Comparison of ENCODE assay signal across 19 cellular contexts in the genomic region with DNA sequence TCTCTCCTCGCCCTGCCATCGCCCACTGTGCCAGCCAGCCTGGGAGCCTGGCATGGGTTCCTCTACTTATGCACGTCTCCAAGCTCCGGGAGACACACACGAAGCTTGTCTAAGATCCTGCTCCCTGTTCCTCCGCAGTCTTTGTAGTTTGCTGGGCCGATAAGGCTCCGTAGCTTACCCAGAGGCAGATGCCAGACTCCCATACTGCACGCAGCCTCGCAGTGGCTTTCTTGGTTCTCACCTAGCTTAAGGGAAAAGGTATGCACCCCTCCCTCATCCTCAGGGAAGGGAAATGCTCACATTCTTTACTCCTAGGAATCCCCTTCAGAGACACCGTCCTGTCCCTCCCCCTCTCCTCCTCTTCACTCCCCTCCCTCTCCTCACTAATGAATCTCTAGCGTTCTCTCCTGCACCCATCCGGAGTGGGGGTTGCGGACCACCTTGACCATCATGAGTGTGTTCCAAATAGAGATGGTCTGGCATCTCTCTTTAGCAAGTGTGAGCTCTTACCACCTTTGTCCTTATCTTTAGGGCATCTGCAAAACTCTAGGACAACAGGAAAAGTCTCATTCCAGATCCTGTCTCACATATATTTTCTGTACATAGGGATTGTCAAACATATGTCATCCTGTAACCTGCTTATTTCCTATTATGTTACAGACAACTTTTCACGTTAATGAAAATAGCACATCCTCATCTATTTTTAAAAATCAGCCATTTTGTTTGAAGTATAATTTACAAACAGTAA. TPM values are rescaled to one million over a fixed set of nuclear protein-coding genes. Genes with fewer than 3 reads are reported as not detected.
A peak's percentile ranks its signal among the peaks of the same experiment; 100 is the strongest.
DNase-seq lines count a peak whose midpoint lies in the region; ATAC-seq and TF ChIP-seq lines count a peak whose summit lies in the region.
"Had no signal": no experiment of that assay in that cellular context is flagged by ENCODE, and none has a peak within 500 bp of the region (broad histone marks: within the 10 kb centered on the region; RNA-seq: fewer than 3 reads in every experiment).

No MANE protein-coding gene starts in this region.

- H3K27ac Mint-ChIP-seq in GM23338 (no peak overlapping the region; the same call in 1 of the 2 replicates), neural progenitor cell (no peak overlapping the region)

- DNase-seq in GM23338 (ENCODE audit: low spot score) (peak; percentile 88), body of pancreas (peak in 1 of 4 donors; percentile 69), neural progenitor cell (ENCODE audit: low spot score) (peak; percentile 40)
- DNase-seq in stimulated activated naive CD4-positive, alpha-beta T cell treated with Interleukin-2 at 50 U/mL for 16 hours (lab: John Stamatoyannopoulos, UW): no peak
- DNase-seq: DND-41; NCI-H1105 treated with DMSO at 0.1 percent for 48 hours; NCI-H1694 treated with DMSO at 0.1 percent for 48 hours; NCI-H2107; NCI-H345; NCI-H526; NK-92 treated with Interleukin-12 subunit alpha and Interleukin-12 subunit beta, amount 100 ng/mL, for 24 hours; PC-3 had no signal

- intact Hi-C loops in body of pancreas (cut with DNase I): no loop called here

- peaks cover 1% of the 10 kb centered on the region; the same call in 2 of the 3 replicates for H3K36me3 Mint-ChIP-seq in GM23338 (ENCODE audit: low read depth)
- no peaks in the 10 kb centered on the region for H3K36me3 Mint-ChIP-seq in neural progenitor cell

- H3K4me3 ChIP-seq in GM23338 (peak overlapping the region; percentile 33; the same call in 1 of the 2 replicates), body of pancreas (no peak overlapping the region), iPS-20b (ENCODE audit: low read length) (no peak overlapping the region; the same call in 1 of the 2 replicates), neural progenitor cell (no peak overlapping the region)
- H3K4me3 ChIP-seq: BLaER1 treated with 17β-estradiol and CSF1 and Interleukin-3, amounts not matched to agents 10 nM and 100 nM; SJSA1 had no signal

- H3K79me2 ChIP-seq in GM23338 (replicated peaks; ENCODE audit: insufficient read depth) (no peaks in the 10 kb centered on the region), neural progenitor cell (ENCODE audit: low read depth) (no peaks in the 10 kb centered on the region)

- H3K4me1 ChIP-seq in GM23338 (ENCODE audit: insufficient read depth) (peaks cover 17% of the 10 kb centered on the region), body of pancreas (peaks cover 40% of the 10 kb centered on the region), iPS-20b (ENCODE audit: insufficient read depth, low read length) (peaks cover 16% of the 10 kb centered on the region), neural progenitor cell (peaks cover 12% of the 10 kb centered on the region)
- H3K4me1 ChIP-seq: BLaER1 treated with 17β-estradiol and CSF1 and Interleukin-3, amounts not matched to agents 10 nM and 100 nM; SJSA1 had no signal

- H3K9me2 ChIP-seq in GM23338 (ENCODE audit: insufficient read depth): no peaks in the 10 kb centered on the region

- ATAC-seq in GM23338 (peak; percentile 96), body of pancreas (peak; percentile 50), GM18867 (IDR thresholded peaks at IDR 0.05; ENCODE audit: unreplicated experiment) (no peak), GM18861 (IDR thresholded peaks at IDR 0.05; ENCODE audit: unreplicated experiment) (no peak), HG02610 (IDR thresholded peaks at IDR 0.05; ENCODE audit: unreplicated experiment) (no peak)
- ATAC-seq: PC-3 had no signal

- H3K27ac ChIP-seq in GM23338 (ENCODE audit: low read depth): peak overlapping the region; percentile 75; the same call in 1 of the 2 replicates
- peak overlapping the region in 3 of 4 donors; percentile 16 to 53 (median 23) for H3K27ac ChIP-seq in body of pancreas
- no peak overlapping the region for H3K27ac ChIP-seq in iPS-20b (ENCODE audit: low read length)
- no peak overlapping the region for H3K27ac ChIP-seq in neural progenitor cell
- H3K27ac ChIP-seq: BLaER1 treated with 17β-estradiol and CSF1 and Interleukin-3, amounts not matched to agents 10 nM and 100 nM; SJSA1 had no signal

- peaks cover 4% of the 10 kb centered on the region; the same call in 2 of the 3 replicates for H3K9me3 Mint-ChIP-seq in GM23338
- no peaks in the 10 kb centered on the region for H3K9me3 Mint-ChIP-seq in neural progenitor cell

- H4K20me1 ChIP-seq in GM23338 (replicated peaks; ENCODE audit: insufficient read depth) (no peaks in the 10 kb centered on the region), neural progenitor cell (ENCODE audit: low read depth) (no peaks in the 10 kb centered on the region)
- H4K20me1 ChIP-seq: BLaER1 treated with 17β-estradiol and CSF1 and Interleukin-3, amounts not matched to agents 10 nM and 100 nM had no signal

- no peaks in the 10 kb centered on the region; the same call in 1 of the 2 replicates for H3K36me3 ChIP-seq in GM23338 (ENCODE audit: insufficient read depth)
- no peaks in the 10 kb centered on the region for H3K36me3 ChIP-seq in body of pancreas (replicated peaks in 1 of 2; ENCODE audit: insufficient read depth in 1 of 2, low read depth in 2 of 2)
- no peaks in the 10 kb centered on the region for H3K36me3 ChIP-seq in iPS-20b (ENCODE audit: insufficient read depth, low read depth, low read length)
- H3K36me3 ChIP-seq in neural progenitor cell: no peaks in the 10 kb centered on the region
- H3K36me3 ChIP-seq: BLaER1 treated with 17β-estradiol and CSF1 and Interleukin-3, amounts not matched to agents 10 nM and 100 nM; SJSA1 had no signal

- H3K27me3 Mint-ChIP-seq in GM23338 (ENCODE audit: insufficient read depth, low read depth, poor library complexity): peaks cover 7% of the 10 kb centered on the region
- no peaks in the 10 kb centered on the region for H3K27me3 Mint-ChIP-seq in neural progenitor cell (ENCODE audit: insufficient read depth, low read depth)

- H3K9me3 ChIP-seq in body of pancreas: no peaks in the 10 kb centered on the region
- no peaks in the 10 kb centered on the region for H3K9me3 ChIP-seq in iPS-20b (ENCODE audit: insufficient read depth, low read depth, low read length)
- no peaks in the 10 kb centered on the region for H3K9me3 ChIP-seq in neural progenitor cell (ENCODE audit: low read depth)
- H3K9me3 ChIP-seq: BLaER1 treated with 17β-estradiol and CSF1 and Interleukin-3, amounts not matched to agents 10 nM and 100 nM; SJSA1 had no signal

- 30 to 41% methylated on average over 14 to 15 of the region's 15 CpGs for WGBS in body of pancreas, 2 donors

- H2AFZ ChIP-seq in GM23338 (peak overlapping the region; percentile 80), neural progenitor cell (replicated peaks) (peak overlapping the region; percentile 96)

- H3K27me3 ChIP-seq in GM23338 (ENCODE audit: insufficient read depth): no peaks in the 10 kb centered on the region
- no peaks in the 10 kb centered on the region for H3K27me3 ChIP-seq in body of pancreas
- H3K27me3 ChIP-seq in iPS-20b (ENCODE audit: insufficient read depth, low read length): no peaks in the 10 kb centered on the region
- no peaks in the 10 kb centered on the region for H3K27me3 ChIP-seq in neural progenitor cell
- H3K27me3 ChIP-seq: BLaER1 treated with 17β-estradiol and CSF1 and Interleukin-3, amounts not matched to agents 10 nM and 100 nM; SJSA1 had no signal

- H3K4me2 ChIP-seq in GM23338: peak overlapping the region; percentile 71
- peak overlapping the region; percentile 31 for H3K4me2 ChIP-seq in neural progenitor cell
- H3K4me2 ChIP-seq: BLaER1 treated with 17β-estradiol and CSF1 and Interleukin-3, amounts not matched to agents 10 nM and 100 nM had no signal

- H3K9ac ChIP-seq in iPS-20b (ENCODE audit: low read depth, low read length) (0 out of 2 replicates have a peak overlapping the region, but pooled peaks have one; percentile 8), neural progenitor cell (no peak overlapping the region)
- H3K9ac ChIP-seq: BLaER1 treated with 17β-estradiol and CSF1 and Interleukin-3, amounts not matched to agents 10 nM and 100 nM had no signal

- peak overlapping the region; percentile 43 for H3K4me3 Mint-ChIP-seq in GM23338
- no peak overlapping the region for H3K4me3 Mint-ChIP-seq in neural progenitor cell

- H3F3A ChIP-seq in GM23338 (replicated peaks; ENCODE audit: low read depth) (no peaks in the 10 kb centered on the region; the same call in 1 of the 2 replicates), neural progenitor cell (ENCODE audit: low read depth) (no peaks in the 10 kb centered on the region)

- no peak for TF ChIP-seq POLR2A in body of pancreas (IDR thresholded peaks at IDR 0.05)

- no peak for TF ChIP-seq CTCF in GM23338 (conservative IDR thresholded peaks at IDR 0.05; ENCODE audit: low read depth in 2 of 2)
- peak in 1 of 7 experiments; percentile 37 for TF ChIP-seq CTCF in body of pancreas (IDR thresholded peaks at IDR 0.05)
- no peak for TF ChIP-seq CTCF in neural progenitor cell (IDR thresholded peaks at IDR 0.05)

- peaks cover 24% of the 10 kb centered on the region for H3K4me1 Mint-ChIP-seq in GM23338
- H3K4me1 Mint-ChIP-seq in neural progenitor cell: peaks cover 3% of the 10 kb centered on the region

TF ChIP-seq in GM23338, 12 proteins besides CTCF, POLR2A, EP300 and RAD21 (continues in another document):
- TF ChIP-seq, protein P1, sequence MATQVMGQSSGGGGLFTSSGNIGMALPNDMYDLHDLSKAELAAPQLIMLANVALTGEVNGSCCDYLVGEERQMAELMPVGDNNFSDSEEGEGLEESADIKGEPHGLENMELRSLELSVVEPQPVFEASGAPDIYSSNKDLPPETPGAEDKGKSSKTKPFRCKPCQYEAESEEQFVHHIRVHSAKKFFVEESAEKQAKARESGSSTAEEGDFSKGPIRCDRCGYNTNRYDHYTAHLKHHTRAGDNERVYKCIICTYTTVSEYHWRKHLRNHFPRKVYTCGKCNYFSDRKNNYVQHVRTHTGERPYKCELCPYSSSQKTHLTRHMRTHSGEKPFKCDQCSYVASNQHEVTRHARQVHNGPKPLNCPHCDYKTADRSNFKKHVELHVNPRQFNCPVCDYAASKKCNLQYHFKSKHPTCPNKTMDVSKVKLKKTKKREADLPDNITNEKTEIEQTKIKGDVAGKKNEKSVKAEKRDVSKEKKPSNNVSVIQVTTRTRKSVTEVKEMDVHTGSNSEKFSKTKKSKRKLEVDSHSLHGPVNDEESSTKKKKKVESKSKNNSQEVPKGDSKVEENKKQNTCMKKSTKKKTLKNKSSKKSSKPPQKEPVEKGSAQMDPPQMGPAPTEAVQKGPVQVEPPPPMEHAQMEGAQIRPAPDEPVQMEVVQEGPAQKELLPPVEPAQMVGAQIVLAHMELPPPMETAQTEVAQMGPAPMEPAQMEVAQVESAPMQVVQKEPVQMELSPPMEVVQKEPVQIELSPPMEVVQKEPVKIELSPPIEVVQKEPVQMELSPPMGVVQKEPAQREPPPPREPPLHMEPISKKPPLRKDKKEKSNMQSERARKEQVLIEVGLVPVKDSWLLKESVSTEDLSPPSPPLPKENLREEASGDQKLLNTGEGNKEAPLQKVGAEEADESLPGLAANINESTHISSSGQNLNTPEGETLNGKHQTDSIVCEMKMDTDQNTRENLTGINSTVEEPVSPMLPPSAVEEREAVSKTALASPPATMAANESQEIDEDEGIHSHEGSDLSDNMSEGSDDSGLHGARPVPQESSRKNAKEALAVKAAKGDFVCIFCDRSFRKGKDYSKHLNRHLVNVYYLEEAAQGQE (IDR thresholded peaks at IDR 0.05; ENCODE audit: unreplicated experiment): no peak

RNA-seq across cellular contexts. Expression of a gene that starts 56.5 kb away (rescaled TPM):
- 2.8 and 5.0 TPM in 2 replicates for total RNA-seq in GM23338 (2014; rRNA removed; shearing (Covaris generic))
- 0.28 and 0.42 TPM in 2 replicates for polyA plus RNA-seq in GM23338 (2016; fragmentation: Nextera tagmentation; extraction: Ambion mirVana)
- 1 to 10 TPM in 1 of 2 donors, under 1 TPM in 1; 0.66 to 9.1 TPM for total RNA-seq in body of pancreas
- total RNA-seq in neural progenitor cell (ENCODE audit: low replicate concordance): 0.43 and 1.1 TPM in 2 replicates
- total RNA-seq: HT-29, PC-3 had no signal

Comparison
In these comparisons a context has a peak if more than half of its experiments do, and no peak if none do; other contexts are left out.
1. ATAC-seq: peak in GM23338 (single experiment) and body of pancreas (single experiment); none in GM18867 (single experiment), GM18861 (single experiment) and HG02610 (single experiment).
2. H3K27ac ChIP-seq: peak in GM23338 (single experiment) and body of pancreas (3 of 4); none in iPS-20b (single experiment) and neural progenitor cell (single experiment).